ENCODE assay signal across 8 cellular contexts in genomic region chr1:183580281-183580682, GRCh38. TPM values are rescaled to one million over a fixed set of nuclear protein-coding genes. Genes with fewer than 3 reads are reported as not detected.
A peak's percentile ranks its signal among the peaks of the same experiment; 100 is the strongest.
DNase-seq lines count a peak whose midpoint lies in the region; ATAC-seq and TF ChIP-seq lines count a peak whose summit lies in the region.

No MANE protein-coding gene starts in this region.

- H3K27me3 ChIP-seq in gastrocnemius medialis: no peaks in the 10 kb centered on the region

- H3K4me1 Mint-ChIP-seq in activated naive CD4-positive, alpha-beta T cell treated with anti-CD3 and anti-CD28 coated beads, Interleukin-2, amount 50 U/mL, for 24 hours: peaks cover 8% of the 10 kb centered on the region

- ATAC-seq in gastrocnemius medialis (peak in 1 of 2 donors; percentile 30), HG03139 (IDR thresholded peaks at IDR 0.05; ENCODE audit: unreplicated experiment) (no peak)

- H3K4me1 ChIP-seq in gastrocnemius medialis: no peaks in the 10 kb centered on the region

- H3K4me3 ChIP-seq in fibroblast of villous mesenchyme (ENCODE audit: low read depth, low read length) (no peak overlapping the region), gastrocnemius medialis (no peak overlapping the region)

- no peaks in the 10 kb centered on the region for H3K27me3 Mint-ChIP-seq in activated naive CD4-positive, alpha-beta T cell treated with anti-CD3 and anti-CD28 coated beads, Interleukin-2, amount 50 U/mL, for 24 hours

- no peak overlapping the region for H3K4me3 Mint-ChIP-seq in activated naive CD4-positive, alpha-beta T cell treated with anti-CD3 and anti-CD28 coated beads, Interleukin-2, amount 50 U/mL, for 24 hours

- H3K27ac Mint-ChIP-seq in activated naive CD4-positive, alpha-beta T cell treated with anti-CD3 and anti-CD28 coated beads, Interleukin-2, amount 50 U/mL, for 24 hours: peak overlapping the region; percentile 13

- DNase-seq in activated naive CD4-positive, alpha-beta T cell (lab: John Stamatoyannopoulos, UW): no peak
- DNase-seq in KG1 (lab: John Stamatoyannopoulos, UW) (peak; percentile 90), SHP77 treated with DMSO at 0.1 percent for 48 hours (lab: John Stamatoyannopoulos, UW) (peak; percentile 38), fibroblast of villous mesenchyme (ENCODE audit: low read depth) (peak; percentile 22), gastrocnemius medialis (peak; percentile 14 to 36), NCI-H1930 (lab: John Stamatoyannopoulos, UW) (no peak)

- H3K36me3 Mint-ChIP-seq in activated naive CD4-positive, alpha-beta T cell treated with anti-CD3 and anti-CD28 coated beads, Interleukin-2, amount 50 U/mL, for 24 hours: no peaks in the 10 kb centered on the region

- H3K27ac ChIP-seq in gastrocnemius medialis: peak overlapping the region in 1 of 4 donors; percentile 27

- in situ Hi-C loops in gastrocnemius medialis (cut with MboI; ENCODE audit: low sequenced_read_pairs in 4 of 4): no loop called here

- H3K36me3 ChIP-seq in gastrocnemius medialis: no peaks in the 10 kb centered on the region

- H3K9me3 Mint-ChIP-seq in activated naive CD4-positive, alpha-beta T cell treated with anti-CD3 and anti-CD28 coated beads, Interleukin-2, amount 50 U/mL, for 24 hours: no peaks in the 10 kb centered on the region

- intact Hi-C loops in gastrocnemius medialis (cut with DNase I; ENCODE audit: low total_unique reads): no loop called here

- H3K9me3 ChIP-seq in gastrocnemius medialis: no peaks in the 10 kb centered on the region

- TF ChIP-seq CTCF in fibroblast of villous mesenchyme (IDR thresholded peaks at IDR 0.05; ENCODE audit: insufficient read depth, low read depth, low read length): no peak
- no peak for TF ChIP-seq CTCF in gastrocnemius medialis (IDR thresholded peaks at IDR 0.05 in 4 of 5, conservative IDR thresholded peaks at IDR 0.05 in 1 of 5)

- no peak for TF ChIP-seq POLR2A in gastrocnemius medialis (IDR thresholded peaks at IDR 0.05)

RNA-seq across cellular contexts. Expression of gene NCF2, which starts 10.0 kb away (rescaled TPM):
- total RNA-seq in fibroblast of villous mesenchyme: 1.6 TPM in 1 of 2 replicates, not detected in the other
- 1 to 10 TPM in 3 of 4 donors, under 1 TPM in 1; 0.39 to 5.0 (median 3.4) TPM for total RNA-seq in gastrocnemius medialis

RNA-seq across cellular contexts. Expression of gene ARPC5, which starts 55.3 kb away (rescaled TPM):
- 114 and 288 TPM in 2 replicates for total RNA-seq in fibroblast of villous mesenchyme
- total RNA-seq in gastrocnemius medialis: 10 to 100 TPM; 10.8 to 14.6 (median 13.0) TPM

Comparison
In these comparisons a context has a peak if more than half of its experiments do, and no peak if none do; other contexts are left out.
1. DNase-seq: peak in KG1 (single experiment), SHP77 treated with DMSO at 0.1 percent for 48 hours (single experiment), fibroblast of villous mesenchyme (single experiment) and gastrocnemius medialis (2 of 2); none in activated naive CD4-positive, alpha-beta T cell (0 of 4) and NCI-H1930 (0 of 2).